ENCODE assay signal across 6 cellular contexts in the genomic region with DNA sequence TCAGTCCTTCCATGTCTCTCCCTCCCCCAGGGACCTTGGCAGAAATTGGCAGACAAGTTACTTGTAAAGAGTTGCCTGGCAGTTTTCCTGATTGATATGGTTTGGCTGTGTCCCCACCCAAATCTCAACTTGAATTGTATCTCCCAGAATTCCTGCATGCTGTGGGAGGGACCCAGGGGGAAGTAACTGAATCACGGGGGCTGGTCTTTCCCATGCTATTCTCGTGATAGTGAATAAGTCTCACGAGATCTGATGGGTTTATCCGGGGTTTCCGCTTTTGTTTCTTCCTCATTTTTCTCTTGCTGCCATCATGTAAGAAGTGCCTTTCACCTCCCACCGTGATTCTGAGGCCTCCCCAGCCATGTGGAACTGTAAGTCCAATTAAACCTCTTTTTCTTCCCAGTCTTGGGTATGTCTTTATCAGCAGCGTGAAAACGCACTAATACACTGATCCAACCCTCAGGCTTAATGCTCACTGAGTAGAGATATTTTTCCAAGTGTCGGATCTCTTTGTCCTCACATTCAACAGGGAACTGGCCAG.
DNase-seq lines count a peak whose midpoint lies in the region; ATAC-seq, FAIRE-seq and TF ChIP-seq lines count a peak whose summit lies in the region.
"Not testable (repeated sequence)": the region's sequence is repeated elsewhere in the genome, so short reads cannot be mapped to it uniquely, and the experiment has no call there.

No MANE protein-coding gene starts in this region.

- BruUV-seq in K562 (replicated peaks; lab: Mats Ljungman, UMichigan) = not testable (repeated sequence)

- not testable (repeated sequence) for TF ChIP-seq POLR2A in K562 (conservative IDR thresholded peaks at IDR 0.05); esophagus muscularis mucosa (IDR thresholded peaks at IDR 0.05; ENCODE audit: low read depth)

- in situ Hi-C loops in SK-MEL-5 (cut with HindIII; ENCODE audit: low pct_unique_long_range_greater_than_20kb, low sequenced_read_pairs) = not testable (repeated sequence)
- in situ Hi-C loops in K562 (cut with MboI) = loop anchor here (10.0 kb wide), 1 partner anchor 1312 kb away; no protein-coding TSS in a partner anchor

- H3K36me3 Mint-ChIP-seq in glutamatergic neuron (ENCODE audit: unreplicated experiment); neural progenitor cell: not testable (repeated sequence)

- not testable (repeated sequence) for H3K79me2 ChIP-seq in K562 (ENCODE audit: control insufficient read depth, insufficient read depth, low read length); neural progenitor cell (ENCODE audit: low read depth)

- not testable (repeated sequence) for H4K20me1 ChIP-seq in K562 (replicated peaks; ENCODE audit: control insufficient read depth, insufficient read depth, low read length); neural progenitor cell (ENCODE audit: low read depth)

- not testable (repeated sequence) for H3K4me1 ChIP-seq in K562 (replicated peaks in 1 of 2; ENCODE audit: control insufficient read depth in 2 of 2, insufficient read depth in 2 of 2, low read length in 2 of 2); esophagus muscularis mucosa; neural progenitor cell

- not testable (repeated sequence) for H3K4me1 Mint-ChIP-seq in glutamatergic neuron (ENCODE audit: low read depth, unreplicated experiment)
- H3K4me1 Mint-ChIP-seq in neural progenitor cell = peaks cover 29% of the 10 kb centered on the region

- H2AFZ ChIP-seq in K562 (ENCODE audit: low read depth, low read length) = peak overlapping the region; percentile 42; the same call in 1 of the 2 replicates
- H2AFZ ChIP-seq in neural progenitor cell (replicated peaks) = not testable (repeated sequence)

- TF ChIP-seq RAD21 in K562 (CRISPR knock-in tag; conservative IDR thresholded peaks at IDR 0.05 in 1 of 2, IDR thresholded peaks at IDR 0.05 in 1 of 2) = not testable (repeated sequence)

- not testable (repeated sequence) for H3K4me3 ChIP-seq in K562, esophagus muscularis mucosa, neural progenitor cell

- peak overlapping the region; percentile 21; the same call in 1 of the 2 replicates for H3K4me2 ChIP-seq in K562 (ENCODE audit: insufficient read depth, low read length)
- not testable (repeated sequence) for H3K4me2 ChIP-seq in neural progenitor cell

- WGBS in K562 (ENCODE audit: insufficient coverage, low coverage, missing lambda C conversion rate) = 4% methylated on average over 9 of the region's 9 CpGs
- 90% methylated on average over 9 of the region's 9 CpGs for WGBS in esophagus muscularis mucosa

- H3K36me3 ChIP-seq in K562 (ENCODE audit: control insufficient read depth, insufficient read depth, low read length); esophagus muscularis mucosa; neural progenitor cell: not testable (repeated sequence)

- DNase-seq in HT1080 (ENCODE audit: low read depth) = peak; percentile 36
- peak; percentile 2 for DNase-seq in SK-MEL-5 (ENCODE audit: low read depth, low spot score)
- DNase-seq in K562 (ENCODE audit: extremely low read depth in 1 of 4, low spot score in 3 of 4); glutamatergic neuron; neural progenitor cell (ENCODE audit: low spot score): not testable (repeated sequence)
- peak; percentile 90 for DNase-seq in esophagus muscularis mucosa (ENCODE audit: extremely low spot score)

- H3K27me3 Mint-ChIP-seq in glutamatergic neuron (ENCODE audit: unreplicated experiment) = not testable (repeated sequence)
- peaks cover 21% of the 10 kb centered on the region for H3K27me3 Mint-ChIP-seq in neural progenitor cell (ENCODE audit: insufficient read depth, low read depth)

- not testable (repeated sequence) for H3K9ac ChIP-seq in K562 (ENCODE audit: insufficient read depth in 1 of 2, low read depth in 2 of 2, low read length in 2 of 2); neural progenitor cell

- peaks cover 7 to 40% of the 10 kb centered on the region in 2 experiments; a peak in 4 of 5 replicates for H3K27me3 ChIP-seq in K562 (ENCODE audit: control insufficient read depth in 2 of 2, insufficient read depth in 2 of 2, low read length in 2 of 2)
- H3K27me3 ChIP-seq in esophagus muscularis mucosa, neural progenitor cell: not testable (repeated sequence)

- peak; percentile 57 for FAIRE-seq in K562 (lab: Jason Lieb, UNC)

- not testable (repeated sequence) for H3K9me3 Mint-ChIP-seq in glutamatergic neuron (ENCODE audit: unreplicated experiment); neural progenitor cell

- not testable (repeated sequence) for H3K27ac Mint-ChIP-seq in glutamatergic neuron (ENCODE audit: unreplicated experiment); neural progenitor cell

- not testable (repeated sequence) for ATAC-seq in K562

- H3F3A ChIP-seq in neural progenitor cell (ENCODE audit: low read depth) = not testable (repeated sequence)

- POLR2A ChIA-PET in K562 (lab: Yijun Ruan, JAX) = interaction anchor here (1.4 kb wide), 1 partner anchor 10 kb away, joined by 3 read pairs; no protein-coding TSS in a partner anchor

- not testable (repeated sequence) for TF ChIP-seq CTCF in K562 (IDR thresholded peaks at IDR 0.05 in 2 of 3, conservative IDR thresholded peaks at IDR 0.05 in 1 of 3; ENCODE audit: insufficient read depth in 2 of 3, low read depth in 1 of 3, low read length in 3 of 3); esophagus muscularis mucosa (IDR thresholded peaks at IDR 0.05); glutamatergic neuron (IDR thresholded peaks at IDR 0.05; ENCODE audit: partially characterized antibody, unreplicated experiment); neural progenitor cell (IDR thresholded peaks at IDR 0.05)

- not testable (repeated sequence) for H3K9me1 ChIP-seq in K562 (ENCODE audit: control insufficient read depth, insufficient read depth, low read length)

- CTCF ChIA-PET in K562 (lab: Yijun Ruan, JAX; ENCODE audit: low intra/inter-chr PET ratio) = not testable (repeated sequence)

- H3K27ac ChIP-seq in K562 (ENCODE audit: extremely low read depth, low read depth, low read length); esophagus muscularis mucosa (replicated peaks in 1 of 4); neural progenitor cell: not testable (repeated sequence)

- H3K9me3 ChIP-seq in K562 (replicated peaks; ENCODE audit: control insufficient read depth, insufficient read depth, low read depth, low read length); esophagus muscularis mucosa; neural progenitor cell (ENCODE audit: low read depth): not testable (repeated sequence)

- not testable (repeated sequence) for TF ChIP-seq EP300 in K562 (IDR thresholded peaks at IDR 0.05; ENCODE audit: low read length); esophagus muscularis mucosa (IDR thresholded peaks at IDR 0.05)

- intact Hi-C loops in K562 (cut with micrococcal nuclease); esophagus muscularis mucosa (cut with DNase I): not testable (repeated sequence)

- H3K4me3 Mint-ChIP-seq in glutamatergic neuron (ENCODE audit: unreplicated experiment) (peak overlapping the region; percentile 28), neural progenitor cell (peak overlapping the region; percentile 43)

TF ChIP-seq in K562, 482 proteins besides CTCF, POLR2A, EP300 and RAD21:
- TF ChIP-seq L3MBTL2 (IDR thresholded peaks at IDR 0.05) (peak; percentile 37; the same call in 1 of the 2 replicates), POLR2H (tag; IDR thresholded peaks at IDR 0.05; ENCODE audit: low read depth) (peak; percentile 48), TAF7 (tag; IDR thresholded peaks at IDR 0.05) (peak; percentile 63), SPI1 (IDR thresholded peaks at IDR 0.05; ENCODE audit: borderline replicate concordance, low read depth, low read length) (0 out of 2 replicates have a peak, but pooled peaks have one; percentile 8), CHD2 (IDR thresholded peaks at IDR 0.05; ENCODE audit: low read depth, low read length) (peak; percentile 83), CC2D1A (IDR thresholded peaks at IDR 0.05) (peak; percentile 79; the same call in 1 of the 2 replicates), FOXM1 (IDR thresholded peaks at IDR 0.05; ENCODE audit: low read depth) (peak; percentile 14; the same call in 1 of the 2 replicates), RBM25 (IDR thresholded peaks at IDR 0.05; ENCODE audit: low read depth, low read length, severe bottlenecking) (peak; percentile 47), ZNF766 (CRISPR knock-in tag; conservative IDR thresholded peaks at IDR 0.05) (peak; percentile 71), EHMT2 (IDR thresholded peaks at IDR 0.05) (peak; percentile 69; the same call in 1 of the 2 replicates)
- TF ChIP-seq FOXM1 (CRISPR knock-in tag; IDR thresholded peaks at IDR 0.05; ENCODE audit: low read depth) = not testable (repeated sequence)
TF ChIP-seq in K562: peak in this region for 10; not testable (repeated sequence) for 472.
